ENCODE assay signal across 12 cellular contexts in genomic region chr5:134275822-134276221, GRCh38. TPM values are rescaled to one million over a fixed set of nuclear protein-coding genes. Genes with fewer than 3 reads are reported as not detected.
DNase-seq lines count a peak whose midpoint lies in the region; ATAC-seq and TF ChIP-seq lines count a peak whose summit lies in the region.
"Had no signal": no experiment of that assay in that cellular context is flagged by ENCODE, and none has a peak within 500 bp of the region (broad histone marks: within the 10 kb centered on the region; RNA-seq: fewer than 3 reads in every experiment).

No MANE protein-coding gene starts in this region.

- CTCF ChIA-PET in CD8-positive, alpha-beta T cell (lab: Charles Lee): interaction anchor here (1.3 kb wide), 1 partner anchor 20 kb away, joined by 4 read pairs; no protein-coding TSS in a partner anchor

- peak; percentile 99 for ATAC-seq in GM18909 (IDR thresholded peaks at IDR 0.05; ENCODE audit: poor library complexity, unreplicated experiment)
- ATAC-seq in HG02798 (IDR thresholded peaks at IDR 0.05; ENCODE audit: poor library complexity, unreplicated experiment): peak; percentile 98
- no peak for ATAC-seq in HG02885 (IDR thresholded peaks at IDR 0.05; ENCODE audit: poor library complexity, unreplicated experiment)
- ATAC-seq in CD8-positive, alpha-beta T cell: no peak
- ATAC-seq in effector memory CD8-positive, alpha-beta T cell (replicated peaks): no peak
- ATAC-seq: activated CD8-positive, alpha-beta T cell treated with anti-CD3 and anti-CD28 coated beads, Interleukin-2, amount 10 ng/mL, durations not matched to agents 7 days and 5 days; K562 had no signal

- no peaks in the 10 kb centered on the region for H3K4me1 ChIP-seq in CD8-positive, alpha-beta T cell (ENCODE audit: insufficient read depth, low read length)
- H3K4me1 ChIP-seq in esophagus muscularis mucosa: no peaks in the 10 kb centered on the region

- no peak overlapping the region for H3K4me3 ChIP-seq in CD8-positive, alpha-beta T cell (ENCODE audit: low read depth, low read length)
- H3K4me3 ChIP-seq in esophagus muscularis mucosa: no peak overlapping the region
- H3K4me3 ChIP-seq: K562 had no signal

- H3K4me3 Mint-ChIP-seq in CD8-positive, alpha-beta T cell: no peak overlapping the region
- H3K4me3 Mint-ChIP-seq in effector memory CD8-positive, alpha-beta T cell: no peak overlapping the region
- H3K4me3 Mint-ChIP-seq: activated CD8-positive, alpha-beta T cell treated with anti-CD3 and anti-CD28 coated beads, Interleukin-2, amount 10 ng/mL, durations not matched to agents 7 days and 5 days; brain had no signal

- H3K36me3 Mint-ChIP-seq in CD8-positive, alpha-beta T cell: no peaks in the 10 kb centered on the region
- H3K36me3 Mint-ChIP-seq in effector memory CD8-positive, alpha-beta T cell (ENCODE audit: insufficient read depth): no peaks in the 10 kb centered on the region
- H3K36me3 Mint-ChIP-seq: brain had no signal

- no peaks in the 10 kb centered on the region for H3K4me1 Mint-ChIP-seq in CD8-positive, alpha-beta T cell (ENCODE audit: low read depth)
- H3K4me1 Mint-ChIP-seq in effector memory CD8-positive, alpha-beta T cell (ENCODE audit: low read depth in 2 of 2): no peaks in the 10 kb centered on the region

- 76% methylated on average over 3 of the region's 3 CpGs for WGBS in esophagus muscularis mucosa

- no peak for TF ChIP-seq EP300 in esophagus muscularis mucosa (IDR thresholded peaks at IDR 0.05)

- POLR2A ChIA-PET in CD8-positive, alpha-beta T cell (lab: Charles Lee): interaction anchor here (0.6 kb wide), 1 partner anchor 1262 kb away, joined by 7 read pairs; no protein-coding TSS in a partner anchor

- H3K9me3 Mint-ChIP-seq in CD8-positive, alpha-beta T cell: peaks cover 6% of the 10 kb centered on the region
- no peaks in the 10 kb centered on the region for H3K9me3 Mint-ChIP-seq in effector memory CD8-positive, alpha-beta T cell

- TF ChIP-seq POLR2A in esophagus muscularis mucosa (IDR thresholded peaks at IDR 0.05; ENCODE audit: low read depth): no peak

- no peaks in the 10 kb centered on the region for H3K36me3 ChIP-seq in CD8-positive, alpha-beta T cell (ENCODE audit: insufficient read depth, low read length)
- no peaks in the 10 kb centered on the region for H3K36me3 ChIP-seq in esophagus muscularis mucosa

- H3K27ac ChIP-seq in CD8-positive, alpha-beta T cell (ENCODE audit: low read depth, low read length): no peak overlapping the region
- H3K27ac ChIP-seq in esophagus muscularis mucosa (replicated peaks in 1 of 4): no peak overlapping the region

- intact Hi-C loops in CD8-positive, alpha-beta T cell (cut with DNase I, micrococcal nuclease): no loop called here
- intact Hi-C loops in esophagus muscularis mucosa (cut with DNase I): no loop called here

- H3K27ac Mint-ChIP-seq in CD8-positive, alpha-beta T cell: no peak overlapping the region
- no peak overlapping the region for H3K27ac Mint-ChIP-seq in effector memory CD8-positive, alpha-beta T cell
- H3K27ac Mint-ChIP-seq: activated CD8-positive, alpha-beta T cell treated with anti-CD3 and anti-CD28 coated beads, Interleukin-2, amount 10 ng/mL, durations not matched to agents 7 days and 5 days had no signal

- H3K27me3 ChIP-seq in CD8-positive, alpha-beta T cell (ENCODE audit: insufficient read depth, low read length): no peaks in the 10 kb centered on the region
- no peaks in the 10 kb centered on the region for H3K27me3 ChIP-seq in esophagus muscularis mucosa

- DNase-seq in COLO829 (ENCODE audit: low spot score) (peak; percentile 77), NCI-H2107 treated with DMSO at 0.1 percent for 48 hours (lab: John Stamatoyannopoulos, UW; ENCODE audit: unreplicated experiment) (peak; percentile 36), esophagus muscularis mucosa (ENCODE audit: extremely low spot score) (no peak)
- no peak for DNase-seq in CD8-positive, alpha-beta T cell
- no peak for DNase-seq in effector memory CD8-positive, alpha-beta T cell
- DNase-seq: activated CD8-positive, alpha-beta T cell treated with anti-CD3 and anti-CD28 coated beads, Interleukin-2, amount 10 ng/mL, durations not matched to agents 7 days and 5 days; stimulated activated CD4-positive, alpha-beta T cell treated with anti-CD3 and anti-CD28 coated beads, Interleukin-4, amount 100 ng/mL, for 4 hours had no signal

- no peak for TF ChIP-seq CTCF in CD8-positive, alpha-beta T cell (IDR thresholded peaks at IDR 0.05)
- no peak for TF ChIP-seq CTCF in esophagus muscularis mucosa (IDR thresholded peaks at IDR 0.05)

- H3K27me3 Mint-ChIP-seq in CD8-positive, alpha-beta T cell (ENCODE audit: low read depth): peaks cover 2% of the 10 kb centered on the region
- H3K27me3 Mint-ChIP-seq in effector memory CD8-positive, alpha-beta T cell: peaks cover 9 to 10% of the 10 kb centered on the region in 2 donors

- no peaks in the 10 kb centered on the region for H3K9me3 ChIP-seq in CD8-positive, alpha-beta T cell (ENCODE audit: low read length)
- H3K9me3 ChIP-seq in esophagus muscularis mucosa: peaks cover 0 to 5% (median 3%) of the 10 kb centered on the region in 4 donors

RNA-seq across cellular contexts. Expression of gene PPP2CA, which starts 49.9 kb away (rescaled TPM):
- total RNA-seq in CD8-positive, alpha-beta T cell: 100 to 1,000 TPM; 233 to 260 TPM
- total RNA-seq in esophagus muscularis mucosa: 100 to 1,000 TPM in 2 of 4 donors, 10 to 100 TPM in 2; 89.0 to 142 (median 115) TPM

Comparison
In these comparisons a context has a peak if more than half of its experiments do, and no peak if none do; other contexts are left out.
1. DNase-seq: peak in COLO829 (single experiment) and NCI-H2107 treated with DMSO at 0.1 percent for 48 hours (single experiment); none in CD8-positive, alpha-beta T cell (0 of 7), effector memory CD8-positive, alpha-beta T cell (0 of 3) and esophagus muscularis mucosa (single experiment).
2. ATAC-seq: peak in GM18909 (single experiment) and HG02798 (single experiment); none in HG02885 (single experiment), CD8-positive, alpha-beta T cell (single experiment) and effector memory CD8-positive, alpha-beta T cell (single experiment).